Comparison of ENCODE assay signal across 1 cellular context in the genomic region with DNA sequence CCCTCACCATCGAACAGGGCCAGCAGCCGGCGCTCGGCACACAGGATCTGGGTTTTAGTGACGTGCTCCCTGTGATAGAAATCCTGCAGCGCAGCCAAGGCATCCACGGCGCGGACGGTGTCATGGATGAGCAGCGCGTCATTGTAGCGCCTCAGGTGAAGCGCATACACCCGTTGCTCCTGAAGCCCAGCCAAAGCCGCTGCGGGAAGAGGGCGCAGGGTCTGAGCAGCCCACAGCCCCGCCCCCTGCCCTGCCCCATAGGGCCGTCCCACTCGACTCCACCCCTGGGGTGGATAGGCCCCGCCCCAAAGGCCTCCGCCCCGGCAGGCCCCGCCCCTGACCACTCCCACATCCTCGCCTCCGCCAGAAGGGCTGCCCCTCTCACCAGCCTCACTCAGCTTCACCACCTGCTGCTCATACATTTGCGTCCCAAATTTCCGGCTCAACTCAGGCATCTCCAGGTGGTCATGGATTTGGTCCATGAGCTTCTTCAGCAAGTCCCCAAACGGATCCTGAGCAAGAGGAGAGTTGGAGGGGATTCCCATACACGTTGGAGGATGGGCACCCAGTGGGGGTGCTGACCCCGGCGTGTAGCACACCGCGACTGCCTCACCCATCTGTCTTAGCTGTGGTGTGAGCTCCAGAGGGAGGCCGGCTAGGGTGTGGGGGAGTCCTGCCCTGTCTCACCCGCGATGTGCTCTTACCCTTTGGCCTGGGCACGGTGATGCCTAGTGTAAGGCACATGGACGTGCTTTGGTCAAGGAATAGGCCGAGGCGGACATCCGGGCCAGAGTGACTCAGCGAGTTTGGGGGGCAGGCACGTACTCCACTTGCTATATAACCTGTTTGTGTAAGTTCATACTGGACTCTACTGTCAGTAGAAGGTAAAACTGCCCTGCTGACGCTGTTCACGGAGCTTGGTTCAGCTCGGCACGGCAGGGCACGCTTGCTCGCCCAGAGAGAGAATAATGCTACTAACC.
A peak's percentile ranks its signal among the peaks of the same experiment; 100 is the strongest.
TF ChIP-seq lines count a peak whose summit lies in the region.

No MANE protein-coding gene starts in this region.

TF ChIP-seq in A549, 52 proteins besides CTCF, POLR2A, EP300 and RAD21:
- TF ChIP-seq, protein P1, sequence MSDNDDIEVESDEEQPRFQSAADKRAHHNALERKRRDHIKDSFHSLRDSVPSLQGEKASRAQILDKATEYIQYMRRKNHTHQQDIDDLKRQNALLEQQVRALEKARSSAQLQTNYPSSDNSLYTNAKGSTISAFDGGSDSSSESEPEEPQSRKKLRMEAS (IDR thresholded peaks at IDR 0.05): no peak
- TF ChIP-seq, protein P2, sequence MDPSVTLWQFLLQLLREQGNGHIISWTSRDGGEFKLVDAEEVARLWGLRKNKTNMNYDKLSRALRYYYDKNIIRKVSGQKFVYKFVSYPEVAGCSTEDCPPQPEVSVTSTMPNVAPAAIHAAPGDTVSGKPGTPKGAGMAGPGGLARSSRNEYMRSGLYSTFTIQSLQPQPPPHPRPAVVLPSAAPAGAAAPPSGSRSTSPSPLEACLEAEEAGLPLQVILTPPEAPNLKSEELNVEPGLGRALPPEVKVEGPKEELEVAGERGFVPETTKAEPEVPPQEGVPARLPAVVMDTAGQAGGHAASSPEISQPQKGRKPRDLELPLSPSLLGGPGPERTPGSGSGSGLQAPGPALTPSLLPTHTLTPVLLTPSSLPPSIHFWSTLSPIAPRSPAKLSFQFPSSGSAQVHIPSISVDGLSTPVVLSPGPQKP (IDR thresholded peaks at IDR 0.05; ENCODE audit: low read depth, low read length): no peak
- no peak for TF ChIP-seq MYC (IDR thresholded peaks at IDR 0.05; ENCODE audit: borderline replicate concordance, low read length)
- no peak for TF ChIP-seq HOXB5 (CRISPR knock-in tag; IDR thresholded peaks at IDR 0.05)
- TF ChIP-seq, protein P3, sequence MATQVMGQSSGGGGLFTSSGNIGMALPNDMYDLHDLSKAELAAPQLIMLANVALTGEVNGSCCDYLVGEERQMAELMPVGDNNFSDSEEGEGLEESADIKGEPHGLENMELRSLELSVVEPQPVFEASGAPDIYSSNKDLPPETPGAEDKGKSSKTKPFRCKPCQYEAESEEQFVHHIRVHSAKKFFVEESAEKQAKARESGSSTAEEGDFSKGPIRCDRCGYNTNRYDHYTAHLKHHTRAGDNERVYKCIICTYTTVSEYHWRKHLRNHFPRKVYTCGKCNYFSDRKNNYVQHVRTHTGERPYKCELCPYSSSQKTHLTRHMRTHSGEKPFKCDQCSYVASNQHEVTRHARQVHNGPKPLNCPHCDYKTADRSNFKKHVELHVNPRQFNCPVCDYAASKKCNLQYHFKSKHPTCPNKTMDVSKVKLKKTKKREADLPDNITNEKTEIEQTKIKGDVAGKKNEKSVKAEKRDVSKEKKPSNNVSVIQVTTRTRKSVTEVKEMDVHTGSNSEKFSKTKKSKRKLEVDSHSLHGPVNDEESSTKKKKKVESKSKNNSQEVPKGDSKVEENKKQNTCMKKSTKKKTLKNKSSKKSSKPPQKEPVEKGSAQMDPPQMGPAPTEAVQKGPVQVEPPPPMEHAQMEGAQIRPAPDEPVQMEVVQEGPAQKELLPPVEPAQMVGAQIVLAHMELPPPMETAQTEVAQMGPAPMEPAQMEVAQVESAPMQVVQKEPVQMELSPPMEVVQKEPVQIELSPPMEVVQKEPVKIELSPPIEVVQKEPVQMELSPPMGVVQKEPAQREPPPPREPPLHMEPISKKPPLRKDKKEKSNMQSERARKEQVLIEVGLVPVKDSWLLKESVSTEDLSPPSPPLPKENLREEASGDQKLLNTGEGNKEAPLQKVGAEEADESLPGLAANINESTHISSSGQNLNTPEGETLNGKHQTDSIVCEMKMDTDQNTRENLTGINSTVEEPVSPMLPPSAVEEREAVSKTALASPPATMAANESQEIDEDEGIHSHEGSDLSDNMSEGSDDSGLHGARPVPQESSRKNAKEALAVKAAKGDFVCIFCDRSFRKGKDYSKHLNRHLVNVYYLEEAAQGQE (IDR thresholded peaks at IDR 0.05): no peak
- TF ChIP-seq SREBF2 (IDR thresholded peaks at IDR 0.05): no peak
- 0 out of 2 replicates have a peak, but pooled peaks have one; percentile 13 for TF ChIP-seq NFE2L2 (conservative IDR thresholded peaks at IDR 0.05; ENCODE audit: low read length)
- TF ChIP-seq JUN (IDR thresholded peaks at IDR 0.05): no peak
- TF ChIP-seq KDM1A (IDR thresholded peaks at IDR 0.05; ENCODE audit: low read depth): no peak
- 0 out of 2 replicates have a peak, but pooled peaks have one; percentile 60 for TF ChIP-seq HOXB13 (CRISPR knock-in tag; IDR thresholded peaks at IDR 0.05; ENCODE audit: low read depth)
- TF ChIP-seq HDAC2 (IDR thresholded peaks at IDR 0.05): no peak
- no peak for TF ChIP-seq ZFP36 (IDR thresholded peaks at IDR 0.05; ENCODE audit: borderline replicate concordance, partially characterized antibody)
- TF ChIP-seq MAFK (IDR thresholded peaks at IDR 0.05; ENCODE audit: partially characterized antibody): peak; percentile 52
- no peak for TF ChIP-seq HOXA7 (CRISPR knock-in tag; IDR thresholded peaks at IDR 0.05)
- TF ChIP-seq FOXS1 (CRISPR knock-in tag; IDR thresholded peaks at IDR 0.05): no peak
